Comparison of ENCODE assay signal across 23 cellular contexts in the genomic region with DNA sequence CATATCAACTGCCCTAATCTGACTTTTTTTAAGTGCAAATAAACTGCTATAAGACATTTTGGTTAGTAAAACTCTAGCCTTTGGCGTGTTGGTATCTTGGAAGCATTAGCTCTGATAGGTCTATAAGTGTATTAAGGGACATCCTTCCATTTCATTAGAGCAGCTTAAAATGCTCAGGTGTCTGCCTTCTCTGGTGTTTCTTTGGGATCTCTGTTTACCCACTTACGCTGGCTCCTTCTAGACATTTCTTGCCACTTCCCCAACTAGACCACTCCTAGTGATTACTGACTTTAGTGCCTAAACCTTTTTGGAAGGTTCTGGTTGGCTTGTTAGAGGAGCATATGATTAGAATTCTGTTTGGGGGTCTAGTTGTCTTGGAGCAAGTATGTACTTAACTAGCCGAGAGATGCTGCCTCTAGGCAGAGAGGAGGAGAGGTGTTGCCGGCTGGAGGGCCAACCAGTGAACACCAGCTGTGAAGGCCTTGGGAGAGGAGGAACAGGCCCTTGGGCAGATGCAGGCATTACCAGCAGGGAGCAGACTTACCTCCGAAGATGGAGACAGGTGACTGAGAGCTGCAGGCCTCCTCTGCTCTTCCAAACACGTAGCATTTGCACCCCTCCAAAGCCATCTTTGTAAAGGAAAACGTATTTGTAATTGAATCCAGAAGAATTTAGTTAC. TPM values are rescaled to one million over a fixed set of nuclear protein-coding genes. Genes with fewer than 3 reads are reported as not detected.
DNase-seq lines count a peak whose midpoint lies in the region; ATAC-seq, FAIRE-seq and TF ChIP-seq lines count a peak whose summit lies in the region.
"Had no signal": no experiment of that assay in that cellular context is flagged by ENCODE, and none has a peak within 500 bp of the region (broad histone marks: within the 10 kb centered on the region; RNA-seq: fewer than 3 reads in every experiment).

No MANE protein-coding gene starts in this region.

- dilution Hi-C loops in endothelial cell of umbilical vein (cut with MboI; ENCODE audit: extremely low pct_ligation_motif_present, low sequenced_read_pairs): no loop called here

- H3K27me3 ChIP-seq in breast epithelium (no peaks in the 10 kb centered on the region), endothelial cell of umbilical vein (ENCODE audit: control insufficient read depth in 2 of 2, insufficient read depth in 2 of 2, low read length in 2 of 2) (no peaks in the 10 kb centered on the region), spleen (replicated peaks in 1 of 7) (no peaks in the 10 kb centered on the region)
- H3K27me3 ChIP-seq: upper lobe of left lung had no signal

- no peak overlapping the region for H3K4me2 ChIP-seq in endothelial cell of umbilical vein (ENCODE audit: insufficient read depth, low read length)
- H3K4me2 ChIP-seq: smooth muscle cell had no signal

- no peaks in the 10 kb centered on the region for H3K9me1 ChIP-seq in endothelial cell of umbilical vein (replicated peaks; ENCODE audit: control insufficient read depth, extremely low read depth, insufficient read depth, low read length)

- TF ChIP-seq CTCF in breast epithelium (IDR thresholded peaks at IDR 0.05): no peak
- peak in 1 of 2 donors; percentile 2 for TF ChIP-seq CTCF in endothelial cell of umbilical vein (IDR thresholded peaks at IDR 0.05; ENCODE audit: extremely low read depth in 1 of 2, insufficient read depth in 1 of 2, low read depth in 1 of 2, low read length in 2 of 2)
- TF ChIP-seq CTCF in spleen (IDR thresholded peaks at IDR 0.05 in 8 of 11, conservative IDR thresholded peaks at IDR 0.05 in 3 of 11): no peak

- H3K4me3 ChIP-seq in breast epithelium (no peak overlapping the region), endothelial cell of umbilical vein (replicated peaks in 1 of 3; ENCODE audit: insufficient read depth in 1 of 3, low read depth in 1 of 3, low read length in 3 of 3) (no peak overlapping the region), spleen (no peak overlapping the region)
- H3K4me3 ChIP-seq: smooth muscle cell, upper lobe of left lung had no signal

- peak; percentile 24 to 47 for DNase-seq in T47D (ENCODE audit: low read depth in 1 of 2, low spot score in 1 of 2)
- DNase-seq in breast epithelium (ENCODE audit: low spot score in 2 of 2): no peak
- DNase-seq in HPDE6-E6E7 (ENCODE audit: extremely low spot score): peak; percentile 33
- DNase-seq in endothelial cell of umbilical vein (ENCODE audit: low read depth, low spot score): peak; percentile 3
- peak; percentile 62 for DNase-seq in spleen
- DNase-seq: activated CD8-positive, alpha-beta T cell treated with anti-CD3 and anti-CD28 coated beads for 36 hours; amygdala; COR-L47; dermis blood vessel endothelial cell; kidney glomerular epithelial cell; NCI-H2029; NCI-H774; SW 1271; upper lobe of left lung had no signal

- H4K20me1 ChIP-seq in endothelial cell of umbilical vein (replicated peaks; ENCODE audit: control insufficient read depth, extremely low read depth, insufficient read depth, low read length): no peaks in the 10 kb centered on the region

- in situ Hi-C loops in T47D (cut with HindIII; ENCODE audit: low pct_unique_long_range_greater_than_20kb, low sequenced_read_pairs): no loop called here

- no peaks in the 10 kb centered on the region for H3K79me2 ChIP-seq in endothelial cell of umbilical vein (ENCODE audit: control insufficient read depth, insufficient read depth, low read length)

- ATAC-seq in GM21786 (IDR thresholded peaks at IDR 0.05; ENCODE audit: unreplicated experiment) (no peak), HG03460 (IDR thresholded peaks at IDR 0.05; ENCODE audit: unreplicated experiment) (no peak), GM18517 (IDR thresholded peaks at IDR 0.05; ENCODE audit: unreplicated experiment) (no peak)
- ATAC-seq: activated CD8-positive, alpha-beta T cell treated with anti-CD3 and anti-CD28 coated beads for 36 hours; activated T-helper 17 cell treated with anti-CD3 and anti-CD28 coated beads, Interleukin-2, amount 50 U/mL, for 72 hours; esophagus mucosa; Panc1; stimulated activated memory B cell treated with anti-CD40 and anti-IgM and Interleukin-4, amounts not matched to agents 10 μg/mL and 1 μg/mL and 100 μg/mL, for 72 hours had no signal

- CTCF ChIA-PET in endothelial cell of umbilical vein (lab: Charles Lee): interaction anchor here (6.3 kb wide), 1 partner anchor 109 kb away, joined by 40 read pairs; no protein-coding TSS in a partner anchor

- no peak for TF ChIP-seq POLR2A in breast epithelium (IDR thresholded peaks at IDR 0.05)
- no peak for TF ChIP-seq POLR2A in endothelial cell of umbilical vein (IDR thresholded peaks at IDR 0.05; ENCODE audit: low read depth, low read length)
- no peak for TF ChIP-seq POLR2A in spleen (IDR thresholded peaks at IDR 0.05)

- H3K36me3 ChIP-seq in breast epithelium: peaks cover 19% of the 10 kb centered on the region
- H3K36me3 ChIP-seq in endothelial cell of umbilical vein (ENCODE audit: control insufficient read depth in 2 of 2, extremely low read depth in 1 of 2, insufficient read depth in 2 of 2, low read length in 2 of 2): peaks cover 17 to 57% of the 10 kb centered on the region in 2 experiments
- peaks cover 39 to 97% (median 95%) of the 10 kb centered on the region in 6 donors for H3K36me3 ChIP-seq in spleen

- POLR2A ChIA-PET in endothelial cell of umbilical vein (lab: Charles Lee): no interaction called here

- 80 to 91% (median 89%) methylated on average over 7 of the region's 7 CpGs for WGBS in spleen, 5 donors

- BruUV-seq in endothelial cell of umbilical vein (replicated peaks; lab: Mats Ljungman, UMichigan): no TSS peak

- H3K9me3 ChIP-seq in breast epithelium: no peaks in the 10 kb centered on the region
- H3K9me3 ChIP-seq in endothelial cell of umbilical vein (replicated peaks; ENCODE audit: control insufficient read depth, insufficient read depth, low read length): no peaks in the 10 kb centered on the region
- no peaks in the 10 kb centered on the region for H3K9me3 ChIP-seq in spleen
- H3K9me3 ChIP-seq: upper lobe of left lung had no signal

- intact Hi-C loops in breast epithelium (cut with DNase I; ENCODE audit: low total_unique reads): no loop called here
- intact Hi-C loops in endothelial cell of umbilical vein (cut with micrococcal nuclease): no loop called here
- intact Hi-C loops in spleen (cut with DNase I; ENCODE audit: low total_unique reads): no loop called here

- H3K27ac ChIP-seq in breast epithelium: no peak overlapping the region
- no peak overlapping the region for H3K27ac ChIP-seq in endothelial cell of umbilical vein (ENCODE audit: insufficient read depth, low read depth, low read length)
- H3K27ac ChIP-seq in spleen: no peak overlapping the region
- H3K27ac ChIP-seq: upper lobe of left lung had no signal

- FAIRE-seq in endothelial cell of umbilical vein (lab: Jason Lieb, UNC): no peak

- no peak overlapping the region for H2AFZ ChIP-seq in endothelial cell of umbilical vein (ENCODE audit: low read depth, low read length)

- H3K4me1 ChIP-seq in breast epithelium (no peaks in the 10 kb centered on the region), endothelial cell of umbilical vein (ENCODE audit: control insufficient read depth, extremely low read depth, insufficient read depth, low read length) (peaks cover 9% of the 10 kb centered on the region), spleen (no peaks in the 10 kb centered on the region)
- H3K4me1 ChIP-seq: upper lobe of left lung had no signal

- H3K9ac ChIP-seq in endothelial cell of umbilical vein (replicated peaks; ENCODE audit: extremely low read depth, insufficient read depth, low read length): no peak overlapping the region

TF ChIP-seq in endothelial cell of umbilical vein, 7 proteins besides CTCF, POLR2A, EP300 and RAD21:
- TF ChIP-seq GATA2 (IDR thresholded peaks at IDR 0.05; ENCODE audit: insufficient read depth, insufficient read length, low read depth, low read length) (no peak), POLR2AphosphoS5 (IDR thresholded peaks at IDR 0.05; ENCODE audit: insufficient read depth, low read depth, low read length) (no peak), MYC (IDR thresholded peaks at IDR 0.05; ENCODE audit: low read depth, low read length) (no peak), JUN (IDR thresholded peaks at IDR 0.05; ENCODE audit: borderline replicate concordance, insufficient read depth, insufficient read length, low read depth) (no peak), FOS (IDR thresholded peaks at IDR 0.05; ENCODE audit: borderline replicate concordance, insufficient read depth, low read length) (no peak), EZH2 (IDR thresholded peaks at IDR 0.05; ENCODE audit: borderline replicate concordance, low read depth, low read length, severe bottlenecking) (no peak)
- TF ChIP-seq, protein P1, sequence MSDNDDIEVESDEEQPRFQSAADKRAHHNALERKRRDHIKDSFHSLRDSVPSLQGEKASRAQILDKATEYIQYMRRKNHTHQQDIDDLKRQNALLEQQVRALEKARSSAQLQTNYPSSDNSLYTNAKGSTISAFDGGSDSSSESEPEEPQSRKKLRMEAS (IDR thresholded peaks at IDR 0.05; ENCODE audit: insufficient read depth, insufficient read length): no peak

RNA-seq across cellular contexts. Expression of a gene that starts 15.2 kb away (rescaled TPM):
- total RNA-seq in breast epithelium (under 1 TPM in 2 of 3 donors, not detected in 1; 0.15 to 0.66 TPM), endothelial cell of umbilical vein (0.42 TPM in 1 of 2 replicates, not detected in the other), spleen (1 to 10 TPM in 1 of 7 donors, under 1 TPM in 4, not detected in 2; 0.28 to 1.2 (median 0.60) TPM)
- polyA plus RNA-seq in endothelial cell of umbilical vein (0.06 TPM in 1 of 2 replicates, not detected in the other), spleen (under 1 TPM; 0.09 to 0.42 (median 0.11) TPM)
- polyA plus RNA-seq in endothelial cell of umbilical vein (2011; cell fraction: cytosol; rRNA removed): not detected in 2 replicates
- 0.32 and 0.33 TPM in 2 replicates for polyA plus RNA-seq in endothelial cell of umbilical vein (2011; cell fraction: nucleus; rRNA removed)
- polyA plus RNA-seq in endothelial cell of umbilical vein (2012): not detected in 2 replicates
- 0.85 TPM in 1 of 2 replicates, not detected in the other for polyA minus RNA-seq in endothelial cell of umbilical vein
- not detected for polyA minus RNA-seq in endothelial cell of umbilical vein (2011; cell fraction: cytosol; rRNA and poly(A)+ RNA removed)
- 0.19 and 0.87 TPM in 2 replicates for polyA minus RNA-seq in endothelial cell of umbilical vein (2011; cell fraction: nucleus; rRNA and poly(A)+ RNA removed)
- total RNA-seq: activated CD8-positive, alpha-beta T cell treated with anti-CD3 and anti-CD28 coated beads for 36 hours; dermis blood vessel endothelial cell; osteocyte had no signal

RNA-seq across cellular contexts. Expression of a gene that starts 44.3 kb away (rescaled TPM):
- total RNA-seq in breast epithelium (10 to 100 TPM; 18.7 to 25.0 (median 24.1) TPM), endothelial cell of umbilical vein (22.0 and 26.4 TPM in 2 replicates), spleen (10 to 100 TPM; 25.3 to 48.4 (median 33.5) TPM)
- polyA plus RNA-seq in endothelial cell of umbilical vein (26.9 and 29.9 TPM in 2 replicates), spleen (1 to 10 TPM; 4.6 to 9.4 (median 6.4) TPM)
- polyA plus RNA-seq in endothelial cell of umbilical vein (2011; cell fraction: cytosol; rRNA removed): 14.5 and 14.7 TPM in 2 replicates
- polyA plus RNA-seq in endothelial cell of umbilical vein (2011; cell fraction: nucleus; rRNA removed): 85.1 and 92.2 TPM in 2 replicates
- 19.5 and 21.6 TPM in 2 replicates for polyA plus RNA-seq in endothelial cell of umbilical vein (2012)
- polyA minus RNA-seq in endothelial cell of umbilical vein: 75.3 and 83.6 TPM in 2 replicates
- polyA minus RNA-seq in endothelial cell of umbilical vein (2011; cell fraction: cytosol; rRNA and poly(A)+ RNA removed): 19.7 TPM
- polyA minus RNA-seq in endothelial cell of umbilical vein (2011; cell fraction: nucleus; rRNA and poly(A)+ RNA removed): 44.8 and 66.4 TPM in 2 replicates

Comparison
In these comparisons a context has a peak if more than half of its experiments do, and no peak if none do; other contexts are left out.
1. DNase-seq: peak in T47D (2 of 2), HPDE6-E6E7 (single experiment), endothelial cell of umbilical vein (single experiment) and spleen (single experiment); none in breast epithelium (0 of 2).